In the genomic region with DNA sequence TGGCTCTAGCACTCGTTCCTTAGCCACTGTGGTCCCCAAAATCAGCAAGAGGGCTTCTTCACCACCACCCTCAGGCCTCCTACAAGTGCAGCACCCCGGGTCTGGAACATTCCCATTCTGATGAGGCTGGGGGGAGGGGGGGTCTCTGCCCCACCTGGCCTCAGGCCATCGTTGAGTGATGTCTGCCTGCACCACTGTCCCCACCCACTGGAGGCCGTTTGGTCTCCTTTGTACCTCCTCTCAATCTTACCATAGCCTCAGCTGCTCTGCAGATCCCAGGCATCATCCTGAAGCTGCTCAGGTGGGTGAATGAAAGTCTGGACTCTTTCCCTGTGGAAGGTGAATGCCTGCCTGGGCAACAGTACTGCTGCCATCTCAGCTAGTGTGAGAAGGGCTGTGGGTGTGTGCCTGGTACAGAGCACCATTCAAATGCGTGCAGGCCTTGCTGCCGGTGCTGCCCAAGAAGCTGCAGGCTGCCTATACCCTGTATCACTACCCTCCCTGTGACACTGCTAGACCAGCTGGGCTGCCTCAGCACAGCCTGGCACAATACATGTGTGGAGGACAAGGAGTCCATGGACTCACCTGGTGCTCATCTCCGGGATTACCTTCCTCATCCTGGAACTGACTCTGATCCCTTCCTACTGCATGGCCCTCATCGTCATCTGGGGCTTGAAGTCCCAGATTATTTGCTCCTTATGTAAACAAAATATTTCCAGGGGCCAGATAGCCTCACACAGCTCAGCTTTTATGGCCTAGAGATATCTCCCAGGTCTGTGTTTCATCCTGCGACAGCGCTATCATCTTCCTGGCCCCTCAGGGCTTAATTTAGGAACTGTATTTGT, we compare ENCODE assay signal across 1 cellular context.
TF ChIP-seq lines count a peak whose summit lies in the region.

No MANE protein-coding gene starts in this region.

TF ChIP-seq in A549, 52 proteins besides CTCF, POLR2A, EP300 and RAD21 (continued from another document):
- TF ChIP-seq RNF2 (IDR thresholded peaks at IDR 0.05; ENCODE audit: borderline replicate concordance, low read depth) (no peak), CHD2 (IDR thresholded peaks at IDR 0.05; ENCODE audit: low read length, partially characterized antibody) (no peak), EHF (CRISPR knock-in tag; IDR thresholded peaks at IDR 0.05) (no peak), SREBF2 (IDR thresholded peaks at IDR 0.05) (no peak), KDM5A (IDR thresholded peaks at IDR 0.05) (no peak), SMC3 (IDR thresholded peaks at IDR 0.05) (no peak), HOXB13 (CRISPR knock-in tag; IDR thresholded peaks at IDR 0.05; ENCODE audit: low read depth) (no peak)
TF ChIP-seq in A549: peak in this region for 0.
